9 cellular contexts compared by ENCODE assay signal in the genomic region with DNA sequence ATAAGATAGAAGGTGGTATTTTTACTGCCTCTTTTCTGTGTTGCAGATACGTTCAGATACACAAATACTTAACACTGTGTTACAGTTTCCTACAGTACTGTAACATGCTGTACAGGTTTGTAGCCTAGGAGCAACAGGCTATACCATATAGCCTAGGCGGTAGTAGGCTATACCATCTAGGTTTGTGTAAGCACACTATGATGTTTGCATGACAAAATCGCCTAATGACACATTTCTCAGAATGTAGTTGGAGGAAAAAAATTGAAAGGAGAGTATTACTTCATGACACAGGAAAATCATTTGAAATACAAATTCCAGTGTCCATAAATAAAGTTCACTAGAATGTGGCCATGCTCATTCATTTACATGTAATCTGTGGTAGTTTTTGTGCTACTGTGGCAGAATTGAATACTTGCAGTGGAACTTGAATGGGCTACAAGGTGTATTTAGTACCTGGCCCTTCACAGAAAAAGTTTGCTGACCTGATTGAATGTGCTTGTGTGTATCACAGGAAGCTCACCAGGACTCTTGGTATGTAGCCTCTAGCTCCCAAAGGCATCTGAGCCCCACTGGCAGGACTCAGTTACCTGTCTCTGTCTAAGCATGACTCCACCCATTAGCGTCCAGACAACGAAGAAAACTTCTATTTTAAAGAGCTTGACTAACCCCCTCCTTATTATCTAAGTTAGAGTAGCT. TPM values are rescaled to one million over a fixed set of nuclear protein-coding genes. Genes with fewer than 3 reads are reported as not detected.
DNase-seq lines count a peak whose midpoint lies in the region; ATAC-seq and TF ChIP-seq lines count a peak whose summit lies in the region.
"Had no signal": no experiment of that assay in that cellular context is flagged by ENCODE, and none has a peak within 500 bp of the region (broad histone marks: within the 10 kb centered on the region; RNA-seq: fewer than 3 reads in every experiment).

No MANE protein-coding gene starts in this region.

- no peaks in the 10 kb centered on the region for H3K27me3 Mint-ChIP-seq in CD4-positive, alpha-beta memory T cell
- no peaks in the 10 kb centered on the region for H3K27me3 Mint-ChIP-seq in naive thymus-derived CD8-positive, alpha-beta T cell

- no peaks in the 10 kb centered on the region for H3K9me3 Mint-ChIP-seq in CD4-positive, alpha-beta memory T cell
- H3K9me3 Mint-ChIP-seq in naive thymus-derived CD8-positive, alpha-beta T cell, result no peaks in the 10 kb centered on the region

- H3K4me3 Mint-ChIP-seq in CD4-positive, alpha-beta memory T cell, result peak overlapping the region; percentile 76 to 92 (median 84)
- peak overlapping the region; percentile 67 to 86 (median 78) for H3K4me3 Mint-ChIP-seq in naive thymus-derived CD8-positive, alpha-beta T cell

- POLR2A ChIA-PET in CD4-positive, alpha-beta memory T cell (lab: Charles Lee; ENCODE audit: partially characterized antibody), result interaction anchor here (0.8 to 5.2 kb wide), 8 partner anchors 9 to 91 kb away, joined by 3 to 34 read pairs (median 4); partner anchors contain the start of gene TOP1
- POLR2A ChIA-PET in naive thymus-derived CD8-positive, alpha-beta T cell (lab: Charles Lee), result interaction anchor here (0.7 to 4.9 kb wide), 6 partner anchors 7 to 19 kb away, joined by 3 to 22 read pairs (median 3); partner anchors contain the start of gene TOP1

- H3K4me1 ChIP-seq in CD4-positive, alpha-beta memory T cell (ENCODE audit: insufficient read depth, low read length), result peaks cover 94% of the 10 kb centered on the region
- peaks cover 64 to 79% of the 10 kb centered on the region in 2 donors for H3K4me1 ChIP-seq in adrenal gland (replicated peaks in 1 of 2)

- intact Hi-C loops in CD4-positive, alpha-beta memory T cell (cut with micrococcal nuclease), result no loop called here
- intact Hi-C loops in adrenal gland (cut with DNase I), result no loop called here

- no peaks in the 10 kb centered on the region for H3K36me3 ChIP-seq in CD4-positive, alpha-beta memory T cell (ENCODE audit: insufficient read depth, low read length)
- no peaks in the 10 kb centered on the region for H3K36me3 ChIP-seq in adrenal gland (replicated peaks in 1 of 2)

- no peak for TF ChIP-seq CTCF in adrenal gland (IDR thresholded peaks at IDR 0.05)

- peaks cover 72 to 97% (median 86%) of the 10 kb centered on the region in 4 donors for H3K4me1 Mint-ChIP-seq in CD4-positive, alpha-beta memory T cell
- peaks cover 45 to 99% (median 93%) of the 10 kb centered on the region in 4 donors for H3K4me1 Mint-ChIP-seq in naive thymus-derived CD8-positive, alpha-beta T cell

- no peak for DNase-seq in CD4-positive, alpha-beta memory T cell
- DNase-seq in adrenal gland (no peak), NCI-H2081 (lab: John Stamatoyannopoulos, UW) (no peak), glomerular visceral epithelial cell (ENCODE audit: extremely low spot score) (no peak), HCEC 1CT (no peak), hippocampal formation (lab: John Stamatoyannopoulos, UW) (no peak)
- no peak for DNase-seq in naive thymus-derived CD8-positive, alpha-beta T cell
- DNase-seq: NCI-H446 had no signal

- WGBS in adrenal gland, 4 donors, result 54 to 60% (median 57%) methylated on average over 5 of the region's 5 CpGs

- H3K9me3 ChIP-seq in CD4-positive, alpha-beta memory T cell (ENCODE audit: control insufficient read depth in 1 of 2, low read length in 2 of 2), result no peaks in the 10 kb centered on the region
- H3K9me3 ChIP-seq in adrenal gland (replicated peaks in 1 of 3), result no peaks in the 10 kb centered on the region

- H3K27ac Mint-ChIP-seq in CD4-positive, alpha-beta memory T cell, result peak overlapping the region; percentile 73 to 96 (median 91)
- peak overlapping the region in 9 of 10 donors; percentile 76 to 90 (median 84) for H3K27ac Mint-ChIP-seq in naive thymus-derived CD8-positive, alpha-beta T cell

- CTCF ChIA-PET in CD4-positive, alpha-beta memory T cell (lab: Charles Lee; ENCODE audit: partially characterized antibody), result interaction anchor here (0.7 to 3.7 kb wide), 6 partner anchors 16 to 84 kb away, joined by 3 to 23 read pairs (median 4); no protein-coding TSS in a partner anchor

- TF ChIP-seq POLR2A in adrenal gland (IDR thresholded peaks at IDR 0.05), result no peak

- H3K27me3 ChIP-seq in CD4-positive, alpha-beta memory T cell (ENCODE audit: insufficient read depth, low read length), result no peaks in the 10 kb centered on the region
- H3K27me3 ChIP-seq in adrenal gland, result no peaks in the 10 kb centered on the region

- peaks cover 3 to 4% of the 10 kb centered on the region in 2 donors for H3K36me3 Mint-ChIP-seq in CD4-positive, alpha-beta memory T cell
- no peaks in the 10 kb centered on the region for H3K36me3 Mint-ChIP-seq in naive thymus-derived CD8-positive, alpha-beta T cell

- H3K4me3 ChIP-seq in CD4-positive, alpha-beta memory T cell (ENCODE audit: low read length in 2 of 2), result peak overlapping the region in 1 of 2 donors; percentile 39
- no peak overlapping the region for H3K4me3 ChIP-seq in adrenal gland

- peak overlapping the region; percentile 57 for H3K27ac ChIP-seq in CD4-positive, alpha-beta memory T cell (ENCODE audit: low read depth, low read length)
- H3K27ac ChIP-seq in adrenal gland, result peak overlapping the region in 4 of 5 donors; percentile 3 to 61 (median 42)

- ATAC-seq in HG03060 (IDR thresholded peaks at IDR 0.05; ENCODE audit: low read depth, unreplicated experiment), result peak; percentile 9
- peak in 1 of 2 donors; percentile 3 for ATAC-seq in naive thymus-derived CD8-positive, alpha-beta T cell

RNA-seq across cellular contexts. Expression of gene TOP1, which starts 18.8 kb away (rescaled TPM):
- total RNA-seq in CD4-positive, alpha-beta memory T cell, result 10 to 100 TPM; 44.4 to 47.5 TPM
- 10 to 100 TPM in 1 of 2 donors, 1 to 10 TPM in 1; 3.8 to 15.5 TPM for polyA plus RNA-seq in CD4-positive, alpha-beta memory T cell
- total RNA-seq in adrenal gland, result 10 to 100 TPM; 21.2 to 58.8 (median 38.5) TPM
- polyA plus RNA-seq in adrenal gland, result 10 to 100 TPM; 19.6 to 96.6 (median 21.2) TPM
- total RNA-seq in naive thymus-derived CD8-positive, alpha-beta T cell, result 10 to 100 TPM; 45.0 to 48.3 TPM
- polyA plus RNA-seq in naive thymus-derived CD8-positive, alpha-beta T cell, result 10 to 100 TPM in 2 of 3 donors, 1 to 10 TPM in 1; 9.1 to 14.1 (median 10.5) TPM
